ENCODE assay signal across 8 cellular contexts in genomic region chr4:4430492-4431195, GRCh38. TPM values are rescaled to one million over a fixed set of nuclear protein-coding genes. Genes with fewer than 3 reads are reported as not detected.
DNase-seq lines count a peak whose midpoint lies in the region; ATAC-seq and TF ChIP-seq lines count a peak whose summit lies in the region.

No MANE protein-coding gene starts in this region.

- ATAC-seq in HG02870 (IDR thresholded peaks at IDR 0.05; ENCODE audit: unreplicated experiment): peak; percentile 89
- ATAC-seq in GM18519 (IDR thresholded peaks at IDR 0.05; ENCODE audit: low FRiP score, unreplicated experiment): no peak

- H3K4me3 Mint-ChIP-seq in activated T-helper 1 cell treated with anti-CD3 and anti-CD28 coated beads, Interleukin-12 subunit alpha, Interleukin-12 subunit beta, Interleukin-2, Interleukin-4 antibody, amounts not matched to agents 30 ng/mL and 10 ng/mL and 1 ng/mL, durations not matched to agents 14 hours and 24 hours and 36 hours: no peak overlapping the region

- H3K4me1 Mint-ChIP-seq in activated T-helper 1 cell treated with anti-CD3 and anti-CD28 coated beads, Interleukin-12 subunit alpha, Interleukin-12 subunit beta, Interleukin-2, Interleukin-4 antibody, amounts not matched to agents 30 ng/mL and 10 ng/mL and 1 ng/mL, durations not matched to agents 14 hours and 24 hours and 36 hours (ENCODE audit: low read depth): peaks cover 7% of the 10 kb centered on the region

- intact Hi-C loops in activated T-helper 1 cell treated with anti-CD3 and anti-CD28 coated beads, Interleukin-12 subunit alpha, Interleukin-12 subunit beta, Interleukin-2, Interleukin-4 antibody, amounts not matched to agents 30 ng/mL and 10 ng/mL and 1 ng/mL, durations not matched to agents 14 hours and 24 hours and 36 hours (cut with micrococcal nuclease): loop anchor here (1.0 kb wide), 1 partner anchor 178 kb away; no protein-coding TSS in a partner anchor

- H3K4me3 ChIP-seq in fibroblast of mammary gland (ENCODE audit: control insufficient read depth, low read depth, low read length): no peak overlapping the region

- peak; percentile 10 for DNase-seq in activated T-helper 1 cell treated with Interleukin-2 at 50 U/mL for 16 hours (ENCODE audit: low read depth)
- DNase-seq in activated T-helper 1 cell treated with anti-CD3 and anti-CD28 coated beads, Interleukin-12 subunit alpha, Interleukin-12 subunit beta, Interleukin-2, Interleukin-4 antibody, amounts not matched to agents 30 ng/mL and 10 ng/mL and 1 ng/mL, durations not matched to agents 14 hours and 24 hours and 36 hours (ENCODE audit: low spot score): no peak
- DNase-seq in NCI-H460 (ENCODE audit: extremely low read depth, low read depth): peak; percentile 13
- DNase-seq in activated CD8-positive, alpha-beta memory T cell treated with anti-CD3 and anti-CD28 coated beads, Interleukin-2, amount 50 U/mL, for 4 hours: peak; percentile 50
- DNase-seq in fibroblast of mammary gland (ENCODE audit: low read depth): peak; percentile 90
- peak; percentile 54 for DNase-seq in pons (ENCODE audit: low spot score)

- no peaks in the 10 kb centered on the region for H3K36me3 Mint-ChIP-seq in activated T-helper 1 cell treated with anti-CD3 and anti-CD28 coated beads, Interleukin-12 subunit alpha, Interleukin-12 subunit beta, Interleukin-2, Interleukin-4 antibody, amounts not matched to agents 30 ng/mL and 10 ng/mL and 1 ng/mL, durations not matched to agents 14 hours and 24 hours and 36 hours (ENCODE audit: low read depth)

- H3K27me3 Mint-ChIP-seq in activated T-helper 1 cell treated with anti-CD3 and anti-CD28 coated beads, Interleukin-12 subunit alpha, Interleukin-12 subunit beta, Interleukin-2, Interleukin-4 antibody, amounts not matched to agents 30 ng/mL and 10 ng/mL and 1 ng/mL, durations not matched to agents 14 hours and 24 hours and 36 hours (ENCODE audit: insufficient read depth): no peaks in the 10 kb centered on the region

- no peak overlapping the region for H3K27ac Mint-ChIP-seq in activated T-helper 1 cell treated with anti-CD3 and anti-CD28 coated beads, Interleukin-12 subunit alpha, Interleukin-12 subunit beta, Interleukin-2, Interleukin-4 antibody, amounts not matched to agents 30 ng/mL and 10 ng/mL and 1 ng/mL, durations not matched to agents 14 hours and 24 hours and 36 hours

- no peaks in the 10 kb centered on the region for H3K9me3 Mint-ChIP-seq in activated T-helper 1 cell treated with anti-CD3 and anti-CD28 coated beads, Interleukin-12 subunit alpha, Interleukin-12 subunit beta, Interleukin-2, Interleukin-4 antibody, amounts not matched to agents 30 ng/mL and 10 ng/mL and 1 ng/mL, durations not matched to agents 14 hours and 24 hours and 36 hours

- TF ChIP-seq CTCF in fibroblast of mammary gland (conservative IDR thresholded peaks at IDR 0.05; ENCODE audit: control insufficient read depth, insufficient read depth, low read depth, low read length): peak; percentile 90

RNA-seq across cellular contexts. Expression of gene NSG1, which starts 43.7 kb away (rescaled TPM):
- 0.18 and 0.27 TPM in 2 replicates for total RNA-seq in activated T-helper 1 cell treated with anti-CD3 and anti-CD28 coated beads, Interleukin-12 subunit alpha, Interleukin-12 subunit beta, Interleukin-2, Interleukin-4 antibody, amounts not matched to agents 30 ng/mL and 10 ng/mL and 1 ng/mL, durations not matched to agents 14 hours and 24 hours and 36 hours
- total RNA-seq in NCI-H460 (2014; rRNA removed; shearing (Covaris generic)): 0.20 TPM in 1 of 2 replicates, not detected in the other
- 0.24 TPM in 1 of 2 replicates, not detected in the other for polyA plus RNA-seq in NCI-H460 (2014; cell fraction: nucleus; rRNA removed)
